ENCODE assay signal across 10 cellular contexts in genomic region chr5:76325876-76326491, GRCh38.
DNase-seq lines count a peak whose midpoint lies in the region; FAIRE-seq and TF ChIP-seq lines count a peak whose summit lies in the region.
"Had no signal": no experiment of that assay in that cellular context is flagged by ENCODE, and none has a peak within 500 bp of the region (broad histone marks: within the 10 kb centered on the region; RNA-seq: fewer than 3 reads in every experiment).

No MANE protein-coding gene starts in this region.

- H3K36me3 ChIP-seq in ES-I3 (ENCODE audit: insufficient read depth, low read length) (no peaks in the 10 kb centered on the region), prostate gland (no peaks in the 10 kb centered on the region)

- H3K27ac Mint-ChIP-seq in T-helper 1 cell treated with Interleukin-12 subunit alpha and Interleukin-12 subunit beta and Interleukin-4 antibody, amounts not matched to agents 30 μg/mL and 1 μg/mL, for 36 hours, result peak overlapping the region; percentile 94

- H3K4me1 Mint-ChIP-seq in T-helper 1 cell treated with Interleukin-12 subunit alpha and Interleukin-12 subunit beta and Interleukin-4 antibody, amounts not matched to agents 30 μg/mL and 1 μg/mL, for 36 hours (ENCODE audit: low read depth), result peaks cover 61% of the 10 kb centered on the region

- H3K9me3 Mint-ChIP-seq in T-helper 1 cell treated with Interleukin-12 subunit alpha and Interleukin-12 subunit beta and Interleukin-4 antibody, amounts not matched to agents 30 μg/mL and 1 μg/mL, for 36 hours, result peaks cover 19% of the 10 kb centered on the region

- intact Hi-C loops in prostate gland (cut with DNase I), result no loop called here

- 4% methylated on average over 3 of the region's 3 CpGs for WGBS in prostate gland

- DNase-seq in prostate gland (ENCODE audit: low spot score) (peak; percentile 27), Kasumi-1 (lab: John Stamatoyannopoulos, UW) (no peak), GM13976 (ENCODE audit: low spot score) (no peak), NCI-H1436 treated with DMSO at 0.1 percent for 48 hours (lab: John Stamatoyannopoulos, UW) (no peak), NCI-H510A (lab: John Stamatoyannopoulos, UW) (no peak)
- DNase-seq: SHP77 treated with DMSO at 0.1 percent for 48 hours had no signal

- H3K4me3 Mint-ChIP-seq in T-helper 1 cell treated with Interleukin-12 subunit alpha and Interleukin-12 subunit beta and Interleukin-4 antibody, amounts not matched to agents 30 μg/mL and 1 μg/mL, for 36 hours, result peak overlapping the region; percentile 63

- no peak overlapping the region for H3K4me3 ChIP-seq in prostate gland
- H3K4me3 ChIP-seq: lung had no signal

- TF ChIP-seq CTCF in prostate gland (IDR thresholded peaks at IDR 0.05) (no peak), GM13976 (IDR thresholded peaks at IDR 0.05; ENCODE audit: borderline replicate concordance, control extremely low read depth, extremely low read depth, insufficient read depth, missing control alignments) (no peak)

- H3K27me3 ChIP-seq in prostate gland (replicated peaks; ENCODE audit: insufficient read depth), result no peaks in the 10 kb centered on the region

- no peaks in the 10 kb centered on the region for H3K27me3 Mint-ChIP-seq in T-helper 1 cell treated with Interleukin-12 subunit alpha and Interleukin-12 subunit beta and Interleukin-4 antibody, amounts not matched to agents 30 μg/mL and 1 μg/mL, for 36 hours (ENCODE audit: low read depth)

- H3K4me1 ChIP-seq in ES-I3 (ENCODE audit: insufficient read depth, low read length) (peaks cover 28% of the 10 kb centered on the region), prostate gland (replicated peaks) (peaks cover 12% of the 10 kb centered on the region)

- no peak overlapping the region for H3K27ac ChIP-seq in prostate gland

- FAIRE-seq in endometrium (lab: Jason Lieb, UNC), result peak; percentile 21

- in situ Hi-C loops in GM13976 (cut with MboI; ENCODE audit: low sequenced_read_pairs, unreplicated experiment), result no loop called here

- H3K36me3 Mint-ChIP-seq in T-helper 1 cell treated with Interleukin-12 subunit alpha and Interleukin-12 subunit beta and Interleukin-4 antibody, amounts not matched to agents 30 μg/mL and 1 μg/mL, for 36 hours (ENCODE audit: low read depth), result peaks cover 18% of the 10 kb centered on the region

- H3K9me3 ChIP-seq in ES-I3 (ENCODE audit: control insufficient read depth, insufficient read depth, low read length), result no peaks in the 10 kb centered on the region
- H3K9me3 ChIP-seq in prostate gland, result no peaks in the 10 kb centered on the region

- no peak for TF ChIP-seq POLR2A in prostate gland (IDR thresholded peaks at IDR 0.05)

- H3K9ac ChIP-seq in ES-I3 (ENCODE audit: low read depth, low read length), result peak overlapping the region; percentile 16; the same call in 1 of the 2 replicates
